ENCODE assay signal across 1 cellular context in the genomic region with DNA sequence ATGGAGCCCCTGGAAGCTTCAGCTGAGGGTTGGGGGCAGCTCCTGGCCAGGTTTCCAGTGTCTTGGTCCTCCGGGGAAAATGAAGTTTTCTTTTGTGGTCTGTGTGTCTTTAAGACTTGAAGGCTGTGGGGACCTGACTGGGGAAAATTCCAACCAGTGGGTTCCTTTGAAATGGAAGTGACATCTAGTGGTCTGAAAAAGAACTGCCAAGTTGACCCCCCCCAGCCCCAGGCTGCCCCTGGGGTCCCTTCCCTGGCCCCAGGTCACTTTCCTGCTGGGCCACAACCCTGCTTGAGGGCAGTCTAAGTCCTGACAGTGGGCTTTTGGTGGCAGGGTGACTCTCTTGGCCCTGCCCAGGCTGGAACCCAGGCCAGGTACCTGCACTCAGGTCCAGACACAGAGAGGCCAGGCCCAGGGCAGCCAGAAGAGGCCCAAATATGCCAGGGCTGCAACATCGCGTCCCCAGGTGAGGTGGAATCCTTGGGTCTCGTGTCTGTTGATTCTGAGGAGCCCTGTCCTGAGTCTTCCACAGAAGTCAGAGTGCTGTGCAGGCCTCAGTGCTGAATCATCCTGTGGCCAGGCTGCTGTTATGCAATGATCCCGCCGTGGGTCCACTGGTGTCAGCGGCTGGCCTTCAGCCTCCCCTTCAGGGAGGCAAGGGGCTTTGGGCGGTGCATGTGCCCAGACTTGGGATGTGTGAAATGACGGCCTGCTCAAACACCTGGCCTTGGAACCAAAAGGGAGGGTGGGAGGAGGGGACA.
TF ChIP-seq lines count a peak whose summit lies in the region.

No MANE protein-coding gene starts in this region.

TF ChIP-seq in K562, 482 proteins besides CTCF, POLR2A, EP300 and RAD21 (continued from another document and continues in another):
- no peak for TF ChIP-seq ZNF318 (IDR thresholded peaks at IDR 0.05; ENCODE audit: borderline replicate concordance in 1 of 2, low read depth in 1 of 2)
- TF ChIP-seq, protein P1, sequence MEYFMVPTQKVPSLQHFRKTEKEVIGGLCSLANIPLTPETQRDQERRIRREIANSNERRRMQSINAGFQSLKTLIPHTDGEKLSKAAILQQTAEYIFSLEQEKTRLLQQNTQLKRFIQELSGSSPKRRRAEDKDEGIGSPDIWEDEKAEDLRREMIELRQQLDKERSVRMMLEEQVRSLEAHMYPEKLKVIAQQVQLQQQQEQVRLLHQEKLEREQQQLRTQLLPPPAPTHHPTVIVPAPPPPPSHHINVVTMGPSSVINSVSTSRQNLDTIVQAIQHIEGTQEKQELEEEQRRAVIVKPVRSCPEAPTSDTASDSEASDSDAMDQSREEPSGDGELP (CRISPR knock-in tag; IDR thresholded peaks at IDR 0.05; ENCODE audit: borderline replicate concordance) = no peak
- no peak for TF ChIP-seq ZNF57 (CRISPR knock-in tag; IDR thresholded peaks at IDR 0.05)
- TF ChIP-seq MTA3 (IDR thresholded peaks at IDR 0.05; ENCODE audit: borderline replicate concordance) = peak; percentile 63; the same call in 1 of the 2 replicates
- TF ChIP-seq CBFB (CRISPR knock-in tag; IDR thresholded peaks at IDR 0.05) = 0 out of 2 replicates have a peak, but pooled peaks have one; percentile 32
- no peak for TF ChIP-seq FOS (IDR thresholded peaks at IDR 0.05; ENCODE audit: extremely low read depth, insufficient read length)
- no peak for TF ChIP-seq GTF2E2 (tag; IDR thresholded peaks at IDR 0.05)
- TF ChIP-seq TBP (optimal IDR thresholded peaks at IDR 0.05; ENCODE audit: low read depth, low read length) = no peak
- no peak for TF ChIP-seq PTTG1 (tag; IDR thresholded peaks at IDR 0.05; ENCODE audit: low read depth)
- TF ChIP-seq, protein P2, sequence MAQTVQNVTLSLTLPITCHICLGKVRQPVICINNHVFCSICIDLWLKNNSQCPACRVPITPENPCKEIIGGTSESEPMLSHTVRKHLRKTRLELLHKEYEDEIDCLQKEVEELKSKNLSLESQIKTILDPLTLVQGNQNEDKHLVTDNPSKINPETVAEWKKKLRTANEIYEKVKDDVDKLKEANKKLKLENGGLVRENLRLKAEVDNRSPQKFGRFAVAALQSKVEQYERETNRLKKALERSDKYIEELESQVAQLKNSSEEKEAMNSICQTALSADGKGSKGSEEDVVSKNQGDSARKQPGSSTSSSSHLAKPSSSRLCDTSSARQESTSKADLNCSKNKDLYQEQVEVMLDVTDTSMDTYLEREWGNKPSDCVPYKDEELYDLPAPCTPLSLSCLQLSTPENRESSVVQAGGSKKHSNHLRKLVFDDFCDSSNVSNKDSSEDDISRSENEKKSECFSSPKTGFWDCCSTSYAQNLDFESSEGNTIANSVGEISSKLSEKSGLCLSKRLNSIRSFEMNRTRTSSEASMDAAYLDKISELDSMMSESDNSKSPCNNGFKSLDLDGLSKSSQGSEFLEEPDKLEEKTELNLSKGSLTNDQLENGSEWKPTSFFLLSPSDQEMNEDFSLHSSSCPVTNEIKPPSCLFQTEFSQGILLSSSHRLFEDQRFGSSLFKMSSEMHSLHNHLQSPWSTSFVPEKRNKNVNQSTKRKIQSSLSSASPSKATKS (CRISPR knock-in tag; IDR thresholded peaks at IDR 0.05) = no peak
- no peak for TF ChIP-seq ETV6 (IDR thresholded peaks at IDR 0.05; ENCODE audit: borderline replicate concordance in 1 of 2, low read depth in 2 of 2, low read length in 1 of 2)
- TF ChIP-seq ETV6 (CRISPR knock-in tag; IDR thresholded peaks at IDR 0.05; ENCODE audit: borderline replicate concordance) = no peak
- TF ChIP-seq ZKSCAN1 (IDR thresholded peaks at IDR 0.05; ENCODE audit: low read depth, low read length) = 0 out of 2 replicates have a peak, but pooled peaks have one; percentile 19
- TF ChIP-seq, protein P3, sequence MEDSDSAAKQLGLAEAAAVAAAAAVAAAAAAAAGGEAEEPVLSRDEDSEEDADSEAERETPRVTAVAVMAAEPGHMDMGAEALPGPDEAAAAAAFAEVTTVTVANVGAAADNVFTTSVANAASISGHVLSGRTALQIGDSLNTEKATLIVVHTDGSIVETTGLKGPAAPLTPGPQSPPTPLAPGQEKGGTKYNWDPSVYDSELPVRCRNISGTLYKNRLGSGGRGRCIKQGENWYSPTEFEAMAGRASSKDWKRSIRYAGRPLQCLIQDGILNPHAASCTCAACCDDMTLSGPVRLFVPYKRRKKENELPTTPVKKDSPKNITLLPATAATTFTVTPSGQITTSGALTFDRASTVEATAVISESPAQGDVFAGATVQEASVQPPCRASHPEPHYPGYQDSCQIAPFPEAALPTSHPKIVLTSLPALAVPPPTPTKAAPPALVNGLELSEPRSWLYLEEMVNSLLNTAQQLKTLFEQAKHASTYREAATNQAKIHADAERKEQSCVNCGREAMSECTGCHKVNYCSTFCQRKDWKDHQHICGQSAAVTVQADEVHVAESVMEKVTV (CRISPR knock-in tag; IDR thresholded peaks at IDR 0.05) = peak; percentile 56; the same call in 1 of the 2 replicates
- TF ChIP-seq ZNF77 (CRISPR knock-in tag; IDR thresholded peaks at IDR 0.05) = no peak
- TF ChIP-seq FOXP1 (CRISPR knock-in tag; IDR thresholded peaks at IDR 0.05) = peak; percentile 55; the same call in 1 of the 2 replicates
- TF ChIP-seq MBD2 (IDR thresholded peaks at IDR 0.05; ENCODE audit: borderline replicate concordance, low read depth) = peak; percentile 18; the same call in 1 of the 2 replicates
- TF ChIP-seq, protein P4, sequence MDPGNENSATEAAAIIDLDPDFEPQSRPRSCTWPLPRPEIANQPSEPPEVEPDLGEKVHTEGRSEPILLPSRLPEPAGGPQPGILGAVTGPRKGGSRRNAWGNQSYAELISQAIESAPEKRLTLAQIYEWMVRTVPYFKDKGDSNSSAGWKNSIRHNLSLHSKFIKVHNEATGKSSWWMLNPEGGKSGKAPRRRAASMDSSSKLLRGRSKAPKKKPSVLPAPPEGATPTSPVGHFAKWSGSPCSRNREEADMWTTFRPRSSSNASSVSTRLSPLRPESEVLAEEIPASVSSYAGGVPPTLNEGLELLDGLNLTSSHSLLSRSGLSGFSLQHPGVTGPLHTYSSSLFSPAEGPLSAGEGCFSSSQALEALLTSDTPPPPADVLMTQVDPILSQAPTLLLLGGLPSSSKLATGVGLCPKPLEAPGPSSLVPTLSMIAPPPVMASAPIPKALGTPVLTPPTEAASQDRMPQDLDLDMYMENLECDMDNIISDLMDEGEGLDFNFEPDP (CRISPR knock-in tag; IDR thresholded peaks at IDR 0.05) = no peak
- TF ChIP-seq CHD4 (IDR thresholded peaks at IDR 0.05; ENCODE audit: insufficient read depth, insufficient replicate concordance, low read depth, low read length, poor library complexity, severe bottlenecking) = no peak
- TF ChIP-seq NR2C2 (CRISPR knock-in tag; IDR thresholded peaks at IDR 0.05) = no peak
- TF ChIP-seq NR2C2 (tag; IDR thresholded peaks at IDR 0.05) = peak; percentile 80
- TF ChIP-seq RFX1 (IDR thresholded peaks at IDR 0.05) = no peak
- TF ChIP-seq SMAD1 (IDR thresholded peaks at IDR 0.05; ENCODE audit: low read depth, low read length, partially characterized antibody) = no peak
- no peak for TF ChIP-seq ZNF395 (CRISPR knock-in tag; IDR thresholded peaks at IDR 0.05)
- no peak for TF ChIP-seq CBX2 (IDR thresholded peaks at IDR 0.05; ENCODE audit: insufficient read depth, low read length, poor library complexity, severe bottlenecking)
- TF ChIP-seq SUPT5H (IDR thresholded peaks at IDR 0.05) = no peak
- no peak for TF ChIP-seq E2F4 (CRISPR knock-in tag; IDR thresholded peaks at IDR 0.05; ENCODE audit: low read depth)
- TF ChIP-seq, protein P5, sequence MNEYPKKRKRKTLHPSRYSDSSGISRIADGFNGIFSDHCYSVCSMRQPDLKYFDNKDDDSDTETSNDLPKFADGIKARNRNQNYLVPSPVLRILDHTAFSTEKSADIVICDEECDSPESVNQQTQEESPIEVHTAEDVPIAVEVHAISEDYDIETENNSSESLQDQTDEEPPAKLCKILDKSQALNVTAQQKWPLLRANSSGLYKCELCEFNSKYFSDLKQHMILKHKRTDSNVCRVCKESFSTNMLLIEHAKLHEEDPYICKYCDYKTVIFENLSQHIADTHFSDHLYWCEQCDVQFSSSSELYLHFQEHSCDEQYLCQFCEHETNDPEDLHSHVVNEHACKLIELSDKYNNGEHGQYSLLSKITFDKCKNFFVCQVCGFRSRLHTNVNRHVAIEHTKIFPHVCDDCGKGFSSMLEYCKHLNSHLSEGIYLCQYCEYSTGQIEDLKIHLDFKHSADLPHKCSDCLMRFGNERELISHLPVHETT (CRISPR knock-in tag; conservative IDR thresholded peaks at IDR 0.05 in 1 of 2, IDR thresholded peaks at IDR 0.05 in 1 of 2) = no peak
- TF ChIP-seq, protein P6, sequence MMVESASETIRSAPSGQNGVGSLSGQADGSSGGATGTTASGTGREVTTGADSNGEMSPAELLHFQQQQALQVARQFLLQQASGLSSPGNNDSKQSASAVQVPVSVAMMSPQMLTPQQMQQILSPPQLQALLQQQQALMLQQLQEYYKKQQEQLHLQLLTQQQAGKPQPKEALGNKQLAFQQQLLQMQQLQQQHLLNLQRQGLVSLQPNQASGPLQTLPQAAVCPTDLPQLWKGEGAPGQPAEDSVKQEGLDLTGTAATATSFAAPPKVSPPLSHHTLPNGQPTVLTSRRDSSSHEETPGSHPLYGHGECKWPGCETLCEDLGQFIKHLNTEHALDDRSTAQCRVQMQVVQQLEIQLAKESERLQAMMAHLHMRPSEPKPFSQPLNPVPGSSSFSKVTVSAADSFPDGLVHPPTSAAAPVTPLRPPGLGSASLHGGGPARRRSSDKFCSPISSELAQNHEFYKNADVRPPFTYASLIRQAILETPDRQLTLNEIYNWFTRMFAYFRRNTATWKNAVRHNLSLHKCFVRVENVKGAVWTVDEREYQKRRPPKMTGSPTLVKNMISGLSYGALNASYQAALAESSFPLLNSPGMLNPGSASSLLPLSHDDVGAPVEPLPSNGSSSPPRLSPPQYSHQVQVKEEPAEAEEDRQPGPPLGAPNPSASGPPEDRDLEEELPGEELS (CRISPR knock-in tag; IDR thresholded peaks at IDR 0.05; ENCODE audit: borderline replicate concordance) = no peak
- TF ChIP-seq THAP7 (CRISPR knock-in tag; IDR thresholded peaks at IDR 0.05) = no peak
